2 cellular contexts compared by ENCODE assay signal in genomic region chr16:55728797-55729196, GRCh38.
TF ChIP-seq lines count a peak whose summit lies in the region.

No MANE protein-coding gene starts in this region.

TF ChIP-seq in HepG2, 621 proteins besides CTCF, POLR2A, EP300 and RAD21 (continued from another document):
- TF ChIP-seq ZHX2 (IDR thresholded peaks at IDR 0.05; ENCODE audit: low read depth), result no peak
- no peak for TF ChIP-seq ZHX2 (CRISPR knock-in tag; IDR thresholded peaks at IDR 0.05; ENCODE audit: borderline replicate concordance)
- no peak for TF ChIP-seq AHDC1 (CRISPR knock-in tag; IDR thresholded peaks at IDR 0.05; ENCODE audit: borderline replicate concordance)
- TF ChIP-seq ZFP36L2 (CRISPR knock-in tag; IDR thresholded peaks at IDR 0.05), result no peak
- TF ChIP-seq ZSCAN29 (CRISPR knock-in tag; conservative IDR thresholded peaks at IDR 0.05), result no peak
- no peak for TF ChIP-seq MTF1 (CRISPR knock-in tag; IDR thresholded peaks at IDR 0.05)
- TF ChIP-seq ZSCAN31 (CRISPR knock-in tag; IDR thresholded peaks at IDR 0.05; ENCODE audit: low read depth), result no peak
- no peak for TF ChIP-seq ZNF580 (CRISPR knock-in tag; IDR thresholded peaks at IDR 0.05; ENCODE audit: borderline replicate concordance, low read depth)
- no peak for TF ChIP-seq MED13 (CRISPR knock-in tag; IDR thresholded peaks at IDR 0.05)
- TF ChIP-seq STAG1 (CRISPR knock-in tag; IDR thresholded peaks at IDR 0.05), result no peak
- no peak for TF ChIP-seq TOPORS (CRISPR knock-in tag; IDR thresholded peaks at IDR 0.05)

TF ChIP-seq in GM23338, 12 proteins besides CTCF, POLR2A, EP300 and RAD21 (continued from another document):
- no peak for TF ChIP-seq REST (IDR thresholded peaks at IDR 0.05; ENCODE audit: unreplicated experiment)
- no peak for TF ChIP-seq EZH2phosphoT487 (IDR thresholded peaks at IDR 0.05; ENCODE audit: unreplicated experiment)
- no peak for TF ChIP-seq CREB1 (CRISPR knock-in tag; IDR thresholded peaks at IDR 0.05; ENCODE audit: low read depth)
- TF ChIP-seq EZH2 (IDR thresholded peaks at IDR 0.05; ENCODE audit: low read depth, unreplicated experiment), result no peak
- no peak for TF ChIP-seq ZNF462 (CRISPR knock-in tag; IDR thresholded peaks at IDR 0.05)
- no peak for TF ChIP-seq NANOG (IDR thresholded peaks at IDR 0.05; ENCODE audit: borderline replicate concordance)
